ENCODE assay signal across 14 cellular contexts in genomic region chr2:69779258-69779989, GRCh38. TPM values are rescaled to one million over a fixed set of nuclear protein-coding genes. Genes with fewer than 3 reads are reported as not detected.
DNase-seq lines count a peak whose midpoint lies in the region; ATAC-seq, FAIRE-seq and TF ChIP-seq lines count a peak whose summit lies in the region.
"Had no signal": no experiment of that assay in that cellular context is flagged by ENCODE, and none has a peak within 500 bp of the region (broad histone marks: within the 10 kb centered on the region; RNA-seq: fewer than 3 reads in every experiment).

No MANE protein-coding gene starts in this region.

- H3K79me2 ChIP-seq in endothelial cell of umbilical vein (ENCODE audit: control insufficient read depth, insufficient read depth, low read length) = no peaks in the 10 kb centered on the region
- peaks cover 5% of the 10 kb centered on the region for H3K79me2 ChIP-seq in osteoblast (ENCODE audit: insufficient read depth, low read length)

- BruUV-seq in endothelial cell of umbilical vein (replicated peaks; lab: Mats Ljungman, UMichigan) = no TSS peak

- DNase-seq in GM19239 (ENCODE audit: insufficient read length, low spot score) (no peak), OCI-M1 (lab: John Stamatoyannopoulos, UW) (peak; percentile 40), endothelial cell of umbilical vein (ENCODE audit: low read depth, low spot score) (peak; percentile 23), osteoblast (ENCODE audit: insufficient read length, low spot score, missing footprints) (peak; percentile 75), G401 (ENCODE audit: low spot score) (no peak), NCI-H146 (lab: John Stamatoyannopoulos, UW) (no peak), occipital lobe (lab: John Stamatoyannopoulos, UW) (no peak)
- DNase-seq: activated T-cell treated with anti-CD3 and anti-CD28 coated beads, Interleukin-2, amount 50 U/mL, for 4 hours; COR-L47; NCI-H510A; retina; T-cell had no signal

- dilution Hi-C loops in endothelial cell of umbilical vein (cut with MboI; ENCODE audit: extremely low pct_ligation_motif_present, low sequenced_read_pairs) = no loop called here

- H3K4me3 ChIP-seq in endothelial cell of umbilical vein (replicated peaks in 1 of 3; ENCODE audit: insufficient read depth in 1 of 3, low read depth in 1 of 3, low read length in 3 of 3) (no peak overlapping the region), osteoblast (ENCODE audit: insufficient read depth, low read length) (no peak overlapping the region)
- H3K4me3 ChIP-seq: coronary artery had no signal

- no peak for TF ChIP-seq CTCF in endothelial cell of umbilical vein (IDR thresholded peaks at IDR 0.05; ENCODE audit: extremely low read depth in 1 of 2, insufficient read depth in 1 of 2, low read depth in 1 of 2, low read length in 2 of 2)
- no peak for TF ChIP-seq CTCF in osteoblast (IDR thresholded peaks at IDR 0.05; ENCODE audit: extremely low read depth, low read depth, low read length)

- H3K9ac ChIP-seq in endothelial cell of umbilical vein (replicated peaks; ENCODE audit: extremely low read depth, insufficient read depth, low read length) = no peak overlapping the region

- H3K9me1 ChIP-seq in endothelial cell of umbilical vein (replicated peaks; ENCODE audit: control insufficient read depth, extremely low read depth, insufficient read depth, low read length) = no peaks in the 10 kb centered on the region

- POLR2A ChIA-PET in endothelial cell of umbilical vein (lab: Charles Lee) = no interaction called here

- in situ Hi-C loops in G401 (cut with HindIII; ENCODE audit: low sequenced_read_pairs) = no loop called here

- TF ChIP-seq POLR2A in endothelial cell of umbilical vein (IDR thresholded peaks at IDR 0.05; ENCODE audit: low read depth, low read length) = no peak

- H4K20me1 ChIP-seq in endothelial cell of umbilical vein (replicated peaks; ENCODE audit: control insufficient read depth, extremely low read depth, insufficient read depth, low read length) = no peaks in the 10 kb centered on the region
- H4K20me1 ChIP-seq in osteoblast (ENCODE audit: insufficient read depth, low read length) = no peaks in the 10 kb centered on the region

- H3K4me2 ChIP-seq in endothelial cell of umbilical vein (ENCODE audit: insufficient read depth, low read length) (no peak overlapping the region), osteoblast (ENCODE audit: insufficient read depth, low read length) (no peak overlapping the region)

- H3K36me3 ChIP-seq in endothelial cell of umbilical vein (ENCODE audit: control insufficient read depth in 2 of 2, extremely low read depth in 1 of 2, insufficient read depth in 2 of 2, low read length in 2 of 2) = no peaks in the 10 kb centered on the region
- no peaks in the 10 kb centered on the region for H3K36me3 ChIP-seq in osteoblast (ENCODE audit: insufficient read depth, low read length)

- H2AFZ ChIP-seq in endothelial cell of umbilical vein (ENCODE audit: low read depth, low read length) = no peak overlapping the region
- H2AFZ ChIP-seq in osteoblast (ENCODE audit: low read length) = no peak overlapping the region

- CTCF ChIA-PET in endothelial cell of umbilical vein (lab: Charles Lee) = interaction anchor here (0.6 to 1.4 kb wide), 4 partner anchors 14 to 393 kb away, joined by 3 to 11 read pairs (median 7); no protein-coding TSS in a partner anchor

- H3K27me3 ChIP-seq in endothelial cell of umbilical vein (ENCODE audit: control insufficient read depth in 2 of 2, insufficient read depth in 2 of 2, low read length in 2 of 2) (no peaks in the 10 kb centered on the region), osteoblast (ENCODE audit: insufficient read depth, low read length) (no peaks in the 10 kb centered on the region)

- H3K27ac ChIP-seq in endothelial cell of umbilical vein (ENCODE audit: insufficient read depth, low read depth, low read length) (no peak overlapping the region), osteoblast (ENCODE audit: low read depth, low read length) (no peak overlapping the region)
- H3K27ac ChIP-seq: coronary artery had no signal

- H3K4me1 ChIP-seq in endothelial cell of umbilical vein (ENCODE audit: control insufficient read depth, extremely low read depth, insufficient read depth, low read length) (peaks cover 9% of the 10 kb centered on the region), osteoblast (ENCODE audit: insufficient read depth, low read length) (peaks cover 6% of the 10 kb centered on the region)

- H3K9me3 ChIP-seq in endothelial cell of umbilical vein (replicated peaks; ENCODE audit: control insufficient read depth, insufficient read depth, low read length) (no peaks in the 10 kb centered on the region), osteoblast (ENCODE audit: low read depth, low read length) (no peaks in the 10 kb centered on the region)

- FAIRE-seq in GM19239 (lab: Jason Lieb, UNC) (peak; percentile 44), endothelial cell of umbilical vein (lab: Jason Lieb, UNC) (no peak)

- intact Hi-C loops in endothelial cell of umbilical vein (cut with micrococcal nuclease) = no loop called here

- no peak for ATAC-seq in GM21529 (IDR thresholded peaks at IDR 0.05; ENCODE audit: unreplicated experiment)
- ATAC-seq: activated T-cell treated with anti-CD3 and anti-CD28 coated beads, Interleukin-2, amount 50 U/mL, for 4 hours; T-cell had no signal

TF ChIP-seq in endothelial cell of umbilical vein, 7 proteins besides CTCF, POLR2A, EP300 and RAD21:
- peak; percentile 60 for TF ChIP-seq FOS (IDR thresholded peaks at IDR 0.05; ENCODE audit: borderline replicate concordance, insufficient read depth, low read length)
- TF ChIP-seq GATA2 (IDR thresholded peaks at IDR 0.05; ENCODE audit: insufficient read depth, insufficient read length, low read depth, low read length) = peak; percentile 84
- TF ChIP-seq POLR2AphosphoS5 (IDR thresholded peaks at IDR 0.05; ENCODE audit: insufficient read depth, low read depth, low read length) = no peak

RNA-seq across cellular contexts. Expression of gene ANXA4, which starts 37.5 kb away (rescaled TPM):
- total RNA-seq in endothelial cell of umbilical vein (70.8 and 79.6 TPM in 2 replicates), osteoblast (38.4 and 43.9 TPM in 2 replicates), occipital lobe (3.4 TPM)
- polyA plus RNA-seq in endothelial cell of umbilical vein = 29.4 and 42.2 TPM in 2 replicates
- 42.7 and 56.8 TPM in 2 replicates for polyA plus RNA-seq in endothelial cell of umbilical vein (2011; cell fraction: cytosol; rRNA removed)
- 41.6 and 43.7 TPM in 2 replicates for polyA plus RNA-seq in endothelial cell of umbilical vein (2011; cell fraction: nucleus; rRNA removed)
- 120 and 124 TPM in 2 replicates for polyA plus RNA-seq in endothelial cell of umbilical vein (2012)
- polyA minus RNA-seq in endothelial cell of umbilical vein = 86.6 and 92.5 TPM in 2 replicates
- 13.1 TPM for polyA minus RNA-seq in endothelial cell of umbilical vein (2011; cell fraction: cytosol; rRNA and poly(A)+ RNA removed)
- 17.3 and 25.4 TPM in 2 replicates for polyA minus RNA-seq in endothelial cell of umbilical vein (2011; cell fraction: nucleus; rRNA and poly(A)+ RNA removed)
- 64.8 and 85.8 TPM in 2 replicates for total RNA-seq in G401 (2014; rRNA removed; shearing (Covaris generic))

RNA-seq across cellular contexts. Expression of gene GMCL1, which starts 50.0 kb away (rescaled TPM):
- 13.0 and 14.6 TPM in 2 replicates for total RNA-seq in endothelial cell of umbilical vein
- 3.8 and 4.2 TPM in 2 replicates for polyA plus RNA-seq in endothelial cell of umbilical vein
- 4.7 and 4.8 TPM in 2 replicates for polyA plus RNA-seq in endothelial cell of umbilical vein (2011; cell fraction: cytosol; rRNA removed)
- polyA plus RNA-seq in endothelial cell of umbilical vein (2011; cell fraction: nucleus; rRNA removed) = 8.2 and 9.3 TPM in 2 replicates
- polyA plus RNA-seq in endothelial cell of umbilical vein (2012) = 7.1 and 8.6 TPM in 2 replicates
- 4.3 and 9.2 TPM in 2 replicates for polyA minus RNA-seq in endothelial cell of umbilical vein
- 7.6 TPM for polyA minus RNA-seq in endothelial cell of umbilical vein (2011; cell fraction: cytosol; rRNA and poly(A)+ RNA removed)
- 6.5 and 7.9 TPM in 2 replicates for polyA minus RNA-seq in endothelial cell of umbilical vein (2011; cell fraction: nucleus; rRNA and poly(A)+ RNA removed)
- total RNA-seq in osteoblast = 8.7 and 11.2 TPM in 2 replicates
- 10.2 and 15.9 TPM in 2 replicates for total RNA-seq in G401 (2014; rRNA removed; shearing (Covaris generic))
- total RNA-seq in occipital lobe = 18.7 TPM

Comparison
In these comparisons a context has a peak if more than half of its experiments do, and no peak if none do; other contexts are left out.
1. DNase-seq: peak in OCI-M1 (single experiment), endothelial cell of umbilical vein (single experiment) and osteoblast (single experiment); none in GM19239 (single experiment), G401 (single experiment), NCI-H146 (single experiment) and occipital lobe (single experiment).